8 cellular contexts compared by ENCODE assay signal in genomic region chr10:128211953-128212727, GRCh38.
DNase-seq lines count a peak whose midpoint lies in the region; FAIRE-seq and TF ChIP-seq lines count a peak whose summit lies in the region.

No MANE protein-coding gene starts in this region.

- no peaks in the 10 kb centered on the region for H3K9me3 Mint-ChIP-seq in osteocyte (ENCODE audit: unreplicated experiment)

- TF ChIP-seq POLR2A in testis (IDR thresholded peaks at IDR 0.05) = no peak

- intact Hi-C loops in testis (cut with DNase I; ENCODE audit: low total_unique reads) = no loop called here

- H3K9me3 ChIP-seq in testis = no peaks in the 10 kb centered on the region

- 20 to 46% methylated on average over 7 to 32 of the region's 32 CpGs for WGBS in testis, 2 donors

- peaks cover 4% of the 10 kb centered on the region for H3K4me1 Mint-ChIP-seq in osteocyte (ENCODE audit: unreplicated experiment)

- DNase-seq in ELR (ENCODE audit: low read depth) (peak; percentile 51), GOT3 (lab: John Stamatoyannopoulos, UW) (peak; percentile 34), Kasumi-1 (lab: John Stamatoyannopoulos, UW) (peak; percentile 78 to 81), SHP77 (lab: John Stamatoyannopoulos, UW) (peak; percentile 57 to 74), frontal cortex (ENCODE audit: low spot score in 2 of 2) (peak; percentile 77 to 91), osteocyte (ENCODE audit: extremely low spot score, unreplicated experiment) (peak; percentile 92), testis (peak; percentile 90)
- peak; percentile 77 for DNase-seq in activated effector memory CD4-positive, alpha-beta T cell treated with Interleukin-2 at 50 U/mL for 16 hours

- H3K36me3 Mint-ChIP-seq in osteocyte (ENCODE audit: unreplicated experiment) = no peaks in the 10 kb centered on the region

- FAIRE-seq in frontal cortex (lab: Jason Lieb, UNC) = no peak

- peak overlapping the region; percentile 18 to 35 for H3K4me3 ChIP-seq in testis

- no peak overlapping the region for H3K27ac ChIP-seq in testis

- H3K4me1 ChIP-seq in testis = peaks cover 8% of the 10 kb centered on the region

- TF ChIP-seq CTCF in osteocyte (IDR thresholded peaks at IDR 0.05) (peak; percentile 97), testis (IDR thresholded peaks at IDR 0.05) (peak; percentile 63 to 91 (median 71))

- H3K27me3 Mint-ChIP-seq in osteocyte (ENCODE audit: unreplicated experiment) = no peaks in the 10 kb centered on the region

- H3K36me3 ChIP-seq in testis (ENCODE audit: low read depth, missing control alignments) = no peaks in the 10 kb centered on the region

- peak overlapping the region; percentile 66 for H3K4me3 Mint-ChIP-seq in osteocyte (ENCODE audit: unreplicated experiment)

- no peak overlapping the region for H3K27ac Mint-ChIP-seq in osteocyte (ENCODE audit: unreplicated experiment)

- no peaks in the 10 kb centered on the region for H3K27me3 ChIP-seq in testis

Comparison
In these comparisons a context has a peak if more than half of its experiments do, and no peak if none do; other contexts are left out.
1. DNase-seq: peak in every context shown above with its lines; median percentile 92 in osteocyte; 90 in testis; 84 in frontal cortex; 80 in Kasumi-1; 77 in activated effector memory CD4-positive, alpha-beta T cell treated with Interleukin-2 at 50 U/mL for 16 hours; 66 in SHP77; 51 in ELR; 34 in GOT3.